Comparison of ENCODE assay signal across 1 cellular context in genomic region chr1:244322181-244322580, GRCh38.
TF ChIP-seq lines count a peak whose summit lies in the region.

No MANE protein-coding gene starts in this region.

TF ChIP-seq in A549, 52 proteins besides CTCF, POLR2A, EP300 and RAD21 (continued from another document):
- TF ChIP-seq, protein P1, sequence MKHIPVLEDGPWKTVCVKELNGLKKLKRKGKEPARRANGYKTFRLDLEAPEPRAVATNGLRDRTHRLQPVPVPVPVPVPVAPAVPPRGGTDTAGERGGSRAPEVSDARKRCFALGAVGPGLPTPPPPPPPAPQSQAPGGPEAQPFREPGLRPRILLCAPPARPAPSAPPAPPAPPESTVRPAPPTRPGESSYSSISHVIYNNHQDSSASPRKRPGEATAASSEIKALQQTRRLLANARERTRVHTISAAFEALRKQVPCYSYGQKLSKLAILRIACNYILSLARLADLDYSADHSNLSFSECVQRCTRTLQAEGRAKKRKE (CRISPR knock-in tag; IDR thresholded peaks at IDR 0.05; ENCODE audit: low read depth) = no peak
